ENCODE assay signal across 13 cellular contexts in genomic region chr7:101161692-101162461, GRCh38. TPM values are rescaled to one million over a fixed set of nuclear protein-coding genes. Genes with fewer than 3 reads are reported as not detected.
A peak's percentile ranks its signal among the peaks of the same experiment; 100 is the strongest.
DNase-seq lines count a peak whose midpoint lies in the region; ATAC-seq and TF ChIP-seq lines count a peak whose summit lies in the region.
"Had no signal": no experiment of that assay in that cellular context is flagged by ENCODE, and none has a peak within 500 bp of the region (broad histone marks: within the 10 kb centered on the region; RNA-seq: fewer than 3 reads in every experiment).

No MANE protein-coding gene starts in this region.

- peaks cover 31% of the 10 kb centered on the region for H3K27me3 Mint-ChIP-seq in activated T-cell treated with anti-CD3 and anti-CD28 coated beads, Interleukin-2, amount 50 U/mL, for 72 hours (ENCODE audit: low read depth)

- no peaks in the 10 kb centered on the region for H3K9me3 Mint-ChIP-seq in activated T-cell treated with anti-CD3 and anti-CD28 coated beads, Interleukin-2, amount 50 U/mL, for 72 hours

- CTCF ChIA-PET in Panc1 (lab: Charles Lee), result interaction anchor here (0.9 kb wide), 1 partner anchor 18 kb away, joined by 14 read pairs; no protein-coding TSS in a partner anchor

- in situ Hi-C loops in Panc1 (cut with HindIII; ENCODE audit: low pct_unique_long_range_greater_than_20kb, low sequenced_read_pairs), result no loop called here

- H3K36me3 Mint-ChIP-seq in activated T-cell treated with anti-CD3 and anti-CD28 coated beads, Interleukin-2, amount 50 U/mL, for 72 hours (ENCODE audit: insufficient read depth in 2 of 2), result peaks cover 2% of the 10 kb centered on the region in 2 donors

- peak overlapping the region; percentile 81 for H3K27ac ChIP-seq in Panc1 (ENCODE audit: low read length)
- H3K27ac ChIP-seq in ectodermal cell (ENCODE audit: insufficient read depth, low read depth, low read length, poor library complexity, severe bottlenecking), result peak overlapping the region; percentile 22
- H3K27ac ChIP-seq in smooth muscle cell (ENCODE audit: low read depth), result peak overlapping the region; percentile 31
- H3K27ac ChIP-seq: ascending aorta, pancreas had no signal

- no peaks in the 10 kb centered on the region; the same call in 1 of the 2 replicates for H3K36me3 ChIP-seq in Panc1 (ENCODE audit: control insufficient read depth, insufficient read depth, low read length)
- no peaks in the 10 kb centered on the region for H3K36me3 ChIP-seq in ectodermal cell (ENCODE audit: control insufficient read depth, insufficient read depth, low read length)
- no peaks in the 10 kb centered on the region for H3K36me3 ChIP-seq in smooth muscle cell (ENCODE audit: low read depth)

- H3K79me2 ChIP-seq in smooth muscle cell (ENCODE audit: low read depth), result no peaks in the 10 kb centered on the region

- ATAC-seq in activated T-cell treated with anti-CD3 and anti-CD28 coated beads, Interleukin-2, amount 50 U/mL, for 72 hours (replicated peaks in 1 of 2), result no peak
- ATAC-seq in Panc1, result no peak

- peak overlapping the region; percentile 78 to 87 for H3K4me3 Mint-ChIP-seq in activated T-cell treated with anti-CD3 and anti-CD28 coated beads, Interleukin-2, amount 50 U/mL, for 72 hours

- no peak for TF ChIP-seq CTCF in Panc1 (IDR thresholded peaks at IDR 0.05)
- no peak for TF ChIP-seq CTCF in smooth muscle cell (IDR thresholded peaks at IDR 0.05; ENCODE audit: borderline replicate concordance, insufficient read depth, poor library complexity, severe bottlenecking)

- POLR2A ChIA-PET in Panc1 (lab: Charles Lee), result interaction anchor here (0.6 to 1.7 kb wide), 3 partner anchors 11 to 22 kb away, joined by 4 to 7 read pairs (median 6); no protein-coding TSS in a partner anchor

- peaks cover 3% of the 10 kb centered on the region for H3F3A ChIP-seq in smooth muscle cell (ENCODE audit: low read depth)

- no peak for DNase-seq in activated T-cell treated with anti-CD3 and anti-CD28 coated beads, Interleukin-2, amount 50 U/mL, for 72 hours
- DNase-seq in activated T-cell treated with anti-CD3 and anti-CD28 coated beads for 4 hours (no peak), Panc1 (ENCODE audit: low read depth, low spot score) (no peak), smooth muscle cell (lab: John Stamatoyannopoulos, UW; ENCODE audit: unreplicated experiment) (no peak), epidermal melanocyte (ENCODE audit: insufficient read length, low spot score) (no peak), DMS 273 (lab: John Stamatoyannopoulos, UW; ENCODE audit: unreplicated experiment) (no peak)
- DNase-seq in stimulated activated CD4-positive, alpha-beta T cell treated with anti-CD3 and anti-CD28 coated beads, Interleukin-4, amount 100 ng/mL, for 1 hour, result no peak
- DNase-seq: activated CD4-positive, alpha-beta T cell treated with anti-CD3 and anti-CD28 coated beads for 4 hours; stimulated activated CD4-positive, alpha-beta T cell treated with anti-CD3 and anti-CD28 coated beads, Interleukin-4, amount 100 ng/mL, for 4 hours had no signal

- H3K4me3 ChIP-seq in Panc1 (ENCODE audit: low read depth in 2 of 2, low read length in 2 of 2), result peak overlapping the region in 1 of 2 experiments; percentile 72; a peak in 3 of 4 replicates
- no peak overlapping the region for H3K4me3 ChIP-seq in ectodermal cell (ENCODE audit: insufficient read depth, low read depth, low read length)
- H3K4me3 ChIP-seq in smooth muscle cell, result no peak overlapping the region

- H3K9me3 ChIP-seq in Panc1 (ENCODE audit: control insufficient read depth, insufficient read depth, low read depth, low read length), result no peaks in the 10 kb centered on the region
- H3K9me3 ChIP-seq in ectodermal cell (ENCODE audit: control insufficient read depth, low read length), result no peaks in the 10 kb centered on the region
- no peaks in the 10 kb centered on the region for H3K9me3 ChIP-seq in smooth muscle cell (replicated peaks; ENCODE audit: low read depth)
- H3K9me3 ChIP-seq: ascending aorta, pancreas had no signal

- intact Hi-C loops in Panc1 (cut with micrococcal nuclease; ENCODE audit: unreplicated experiment), result no loop called here

- H2AFZ ChIP-seq in smooth muscle cell (ENCODE audit: low read depth), result no peak overlapping the region

- 47 to 51% methylated on average over 16 to 17 of the region's 17 CpGs for WGBS in ectodermal cell, 2 experiments
- 43% methylated on average over 17 of the region's 17 CpGs for WGBS in smooth muscle cell (ENCODE audit: low lambda C conversion rate)

- no peaks in the 10 kb centered on the region for H3K27me3 ChIP-seq in Panc1 (ENCODE audit: control insufficient read depth, insufficient read depth, low read length)
- H3K27me3 ChIP-seq in ectodermal cell (ENCODE audit: control insufficient read depth, insufficient read depth, low read length, poor library complexity, severe bottlenecking), result peaks cover 58% of the 10 kb centered on the region
- peaks cover 40% of the 10 kb centered on the region for H3K27me3 ChIP-seq in smooth muscle cell (ENCODE audit: low read depth)

- BruUV-seq in Panc1 (replicated peaks; lab: Mats Ljungman, UMichigan), result no TSS peak

- peak overlapping the region; percentile 81 for H3K4me2 ChIP-seq in smooth muscle cell

- H3K4me1 Mint-ChIP-seq in activated T-cell treated with anti-CD3 and anti-CD28 coated beads, Interleukin-2, amount 50 U/mL, for 72 hours (ENCODE audit: low read depth), result peaks cover 37% of the 10 kb centered on the region

- H4K20me1 ChIP-seq in smooth muscle cell (ENCODE audit: low read depth), result peaks cover 76% of the 10 kb centered on the region

- peak overlapping the region; percentile 73 for H3K27ac Mint-ChIP-seq in activated T-cell treated with anti-CD3 and anti-CD28 coated beads, Interleukin-2, amount 50 U/mL, for 72 hours

- H3K4me1 ChIP-seq in Panc1 (ENCODE audit: control insufficient read depth, insufficient read depth, low read length) (peaks cover 40% of the 10 kb centered on the region), ectodermal cell (ENCODE audit: control insufficient read depth, insufficient read depth, low read length) (peaks cover 42% of the 10 kb centered on the region), smooth muscle cell (ENCODE audit: low read depth) (peaks cover 32% of the 10 kb centered on the region)

- H3K9ac ChIP-seq in smooth muscle cell (ENCODE audit: low read depth), result no peak overlapping the region

RNA-seq across cellular contexts. Expression of gene VGF, which starts 3.5 kb away (rescaled TPM):
- total RNA-seq in activated T-cell treated with anti-CD3 and anti-CD28 coated beads, Interleukin-2, amount 50 U/mL, for 72 hours, result under 1 TPM in 1 of 2 donors, not detected in 1; 0.19 TPM
- total RNA-seq in Panc1 (2021; ENCODE audit: unreplicated experiment), result 4.4 TPM
- polyA plus RNA-seq in Panc1 (2012; ENCODE audit: insufficient read length), result 10.8 TPM
- polyA plus RNA-seq in ectodermal cell (2013, experiment 1 of 4), result 7.0 TPM
- polyA plus RNA-seq in ectodermal cell (2013, experiment 2 of 4), result 3.8 TPM
- 3.1 TPM for polyA plus RNA-seq in ectodermal cell (2013, experiment 3 of 4)
- polyA plus RNA-seq in ectodermal cell (2013, experiment 4 of 4), result 2.4 TPM
- total RNA-seq in smooth muscle cell, result 0.85 TPM in 1 of 2 replicates, not detected in the other
- polyA plus RNA-seq in smooth muscle cell, result 0.20 and 0.25 TPM in 2 replicates
- total RNA-seq: ascending aorta had no signal

RNA-seq across cellular contexts. Expression of gene AP1S1, which starts 7.6 kb away (rescaled TPM):
- 10 to 100 TPM; 23.4 to 28.4 TPM for total RNA-seq in activated T-cell treated with anti-CD3 and anti-CD28 coated beads, Interleukin-2, amount 50 U/mL, for 72 hours
- total RNA-seq in Panc1 (2021; ENCODE audit: unreplicated experiment) (74.2 TPM), smooth muscle cell (104 and 105 TPM in 2 replicates)
- polyA plus RNA-seq in Panc1 (2012; ENCODE audit: insufficient read length), result 152 TPM
- 57.2 TPM for polyA plus RNA-seq in ectodermal cell (2013, experiment 1 of 4)
- 50.0 TPM for polyA plus RNA-seq in ectodermal cell (2013, experiment 2 of 4)
- 43.9 TPM for polyA plus RNA-seq in ectodermal cell (2013, experiment 3 of 4)
- polyA plus RNA-seq in ectodermal cell (2013, experiment 4 of 4), result 47.8 TPM
- 44.0 and 51.2 TPM in 2 replicates for polyA plus RNA-seq in smooth muscle cell

RNA-seq across cellular contexts. Expression of gene NAT16, which starts 18.2 kb away (rescaled TPM):
- not detected for total RNA-seq in activated T-cell treated with anti-CD3 and anti-CD28 coated beads, Interleukin-2, amount 50 U/mL, for 72 hours
- 0.15 TPM for total RNA-seq in Panc1 (2021; ENCODE audit: unreplicated experiment)
- not detected for polyA plus RNA-seq in Panc1 (2012; ENCODE audit: insufficient read length)
- polyA plus RNA-seq in ectodermal cell (2013, experiment 1 of 4), result 0.96 TPM
- polyA plus RNA-seq in ectodermal cell (2013, experiment 2 of 4), result 0.46 TPM
- polyA plus RNA-seq in ectodermal cell (2013, experiment 3 of 4), result 0.48 TPM
- polyA plus RNA-seq in ectodermal cell (2013, experiment 4 of 4), result 0.89 TPM
- total RNA-seq in smooth muscle cell, result not detected in 2 replicates
- polyA plus RNA-seq in smooth muscle cell, result not detected in 2 replicates
- total RNA-seq: ascending aorta had no signal
- polyA plus RNA-seq: thymus had no signal

RNA-seq across cellular contexts. Expression of gene SERPINE1, which starts 35.0 kb away (rescaled TPM):
- total RNA-seq in activated T-cell treated with anti-CD3 and anti-CD28 coated beads, Interleukin-2, amount 50 U/mL, for 72 hours, result under 1 TPM in 1 of 2 donors, not detected in 1; 0.14 TPM
- total RNA-seq in Panc1 (2021; ENCODE audit: unreplicated experiment) (370 TPM), smooth muscle cell (387 and 435 TPM in 2 replicates)
- 482 TPM for polyA plus RNA-seq in Panc1 (2012; ENCODE audit: insufficient read length)
- polyA plus RNA-seq in ectodermal cell (2013, experiment 1 of 4), result 2.8 TPM
- 1.7 TPM for polyA plus RNA-seq in ectodermal cell (2013, experiment 2 of 4)
- 2.7 TPM for polyA plus RNA-seq in ectodermal cell (2013, experiment 3 of 4)
- polyA plus RNA-seq in ectodermal cell (2013, experiment 4 of 4), result 3.0 TPM
- polyA plus RNA-seq in smooth muscle cell, result 460 and 495 TPM in 2 replicates

RNA-seq across cellular contexts. Expression of gene MOGAT3, which starts 39.0 kb away (rescaled TPM):
- not detected for total RNA-seq in activated T-cell treated with anti-CD3 and anti-CD28 coated beads, Interleukin-2, amount 50 U/mL, for 72 hours
- total RNA-seq in Panc1 (2021; ENCODE audit: unreplicated experiment) (0.23 TPM), smooth muscle cell (not detected in 2 replicates)
- polyA plus RNA-seq in Panc1 (2012; ENCODE audit: insufficient read length), result 0.11 TPM
- not detected for polyA plus RNA-seq in ectodermal cell (2013, experiment 1 of 4)
- polyA plus RNA-seq in ectodermal cell (2013, experiment 2 of 4), result not detected
- polyA plus RNA-seq in ectodermal cell (2013, experiment 3 of 4), result not detected
- not detected for polyA plus RNA-seq in ectodermal cell (2013, experiment 4 of 4)
- polyA plus RNA-seq in smooth muscle cell, result 0.38 TPM in 1 of 2 replicates, not detected in the other
- total RNA-seq: ascending aorta, pancreas had no signal
- polyA plus RNA-seq: pancreas had no signal

Comparison
In these comparisons a context has a peak if more than half of its experiments do, and no peak if none do; other contexts are left out.
1. H3K27ac ChIP-seq: peak in every context shown above with its lines; median percentile 81 in Panc1; 31 in smooth muscle cell; 22 in ectodermal cell.